18 cellular contexts compared by ENCODE assay signal in genomic region chr22:48923909-48924475, GRCh38.
"Had no signal": no experiment of that assay in that cellular context is flagged by ENCODE, and none has a peak within 500 bp of the region (broad histone marks: within the 10 kb centered on the region; RNA-seq: fewer than 3 reads in every experiment).

No MANE protein-coding gene starts in this region.

- H3K4me3 ChIP-seq: esophagus squamous epithelium, lower lobe of right lung, transverse colon had no signal

- H3K36me3 ChIP-seq: esophagus squamous epithelium, lower lobe of right lung, transverse colon had no signal

- DNase-seq: activated CD4-positive, alpha-beta T cell treated with anti-CD3 and anti-CD28 coated beads, Interleukin-2, amount 10 ng/mL, durations not matched to agents 24 days and 14 days; activated CD8-positive, alpha-beta T cell treated with anti-CD3 and anti-CD28 coated beads for 36 hours; activated naive CD4-positive, alpha-beta T cell treated with anti-CD3 and anti-CD28 coated beads, Interleukin-2, amount 50 U/mL, for 16 hours; activated T-cell treated with anti-CD3 and anti-CD28 coated beads, Interleukin-2, amount 50 U/mL, for 72 hours; dermis blood vessel endothelial cell; effector memory CD8-positive, alpha-beta T cell; esophagus squamous epithelium; hippocampal formation; islet precursor cell; lower lobe of right lung; natural killer cell; stimulated activated CD4-positive, alpha-beta T cell treated with anti-CD3 and anti-CD28 coated beads, Interleukin-12 subunit alpha, Interleukin-12 subunit beta, amount 100 ng/mL, for 4 hours; stimulated activated CD4-positive, alpha-beta T cell treated with anti-CD3 and anti-CD28 coated beads, Interleukin-1b, Interleukin-23, amount 100 ng/mL, for 48 hours; stimulated activated naive CD4-positive, alpha-beta T cell treated with Interleukin-2 at 50 U/mL for 16 hours; T1000; transverse colon had no signal

- H3K4me1 ChIP-seq: esophagus squamous epithelium, lower lobe of right lung, transverse colon had no signal

- ATAC-seq: activated CD8-positive, alpha-beta T cell treated with anti-CD3 and anti-CD28 coated beads for 36 hours; activated T-cell treated with anti-CD3 and anti-CD28 coated beads, Interleukin-2, amount 50 U/mL, for 72 hours; effector memory CD8-positive, alpha-beta T cell; lower lobe of right lung; natural killer cell had no signal

- FAIRE-seq: astrocyte, bronchial epithelial cell had no signal

- H3K27ac ChIP-seq: esophagus squamous epithelium, lower lobe of right lung, transverse colon had no signal

- H3K9me3 ChIP-seq: esophagus squamous epithelium, lower lobe of right lung, transverse colon had no signal

- H3K27me3 ChIP-seq: transverse colon had no signal
